13 cellular contexts compared by ENCODE assay signal in genomic region chrX:152912121-152912520, GRCh38. TPM values are rescaled to one million over a fixed set of nuclear protein-coding genes. Genes with fewer than 3 reads are reported as not detected.
A peak's percentile ranks its signal among the peaks of the same experiment; 100 is the strongest.
DNase-seq lines count a peak whose midpoint lies in the region; ATAC-seq and TF ChIP-seq lines count a peak whose summit lies in the region.
"Had no signal": no experiment of that assay in that cellular context is flagged by ENCODE, and none has a peak within 500 bp of the region (broad histone marks: within the 10 kb centered on the region; RNA-seq: fewer than 3 reads in every experiment).

No MANE protein-coding gene starts in this region.

- intact Hi-C loops in ovary (cut with DNase I): no loop called here

- no peak for TF ChIP-seq POLR2A in ovary (IDR thresholded peaks at IDR 0.05)

- H3K27ac ChIP-seq in ovary: no peak overlapping the region
- H3K27ac ChIP-seq: upper lobe of right lung had no signal

- WGBS in ovary, 3 donors: 70 to 75% (median 70%) methylated on average over 4 of the region's 4 CpGs

- no peak for ATAC-seq in HG03175 (IDR thresholded peaks at IDR 0.05; ENCODE audit: unreplicated experiment)
- ATAC-seq: upper lobe of right lung had no signal

- H3K4me3 ChIP-seq in kidney epithelial cell (ENCODE audit: low read depth, low read length) (no peak overlapping the region), ovary (no peak overlapping the region)
- H3K4me3 ChIP-seq: upper lobe of right lung had no signal

- no peaks in the 10 kb centered on the region for H3K9me3 ChIP-seq in ovary
- H3K9me3 ChIP-seq: upper lobe of right lung had no signal

- TF ChIP-seq CTCF in kidney epithelial cell (IDR thresholded peaks at IDR 0.05; ENCODE audit: insufficient read depth, low read length, poor library complexity, severe bottlenecking) (peak; percentile 5), ovary (IDR thresholded peaks at IDR 0.05) (no peak)

- no peaks in the 10 kb centered on the region for H3K36me3 ChIP-seq in kidney epithelial cell (ENCODE audit: control insufficient read depth, insufficient read depth, low read length)
- H3K36me3 ChIP-seq in ovary: no peaks in the 10 kb centered on the region
- H3K36me3 ChIP-seq: upper lobe of right lung had no signal

- no peaks in the 10 kb centered on the region for H3K4me1 ChIP-seq in ovary (ENCODE audit: insufficient read depth)
- H3K4me1 ChIP-seq: upper lobe of right lung had no signal

- TF ChIP-seq EP300 in ovary (IDR thresholded peaks at IDR 0.05): no peak

- H3K27me3 ChIP-seq in kidney epithelial cell (ENCODE audit: control insufficient read depth, insufficient read depth, low read length): no peaks in the 10 kb centered on the region
- H3K27me3 ChIP-seq in ovary: no peaks in the 10 kb centered on the region
- H3K27me3 ChIP-seq: upper lobe of right lung had no signal

- DNase-seq in SIG-M5 treated with dmso at 0.1 percent for 504 hours (lab: John Stamatoyannopoulos, UW; ENCODE audit: unreplicated experiment): peak; percentile 44
- no peak for DNase-seq in SIG-M5 (lab: John Stamatoyannopoulos, UW)
- DNase-seq in HT-29 (ENCODE audit: low spot score): peak; percentile 49
- peak; percentile 40 for DNase-seq in UCSD-AML1 (lab: John Stamatoyannopoulos, UW; ENCODE audit: unreplicated experiment)
- no peak for DNase-seq in kidney epithelial cell (ENCODE audit: low read depth)
- DNase-seq in NCI-H187 (lab: John Stamatoyannopoulos, UW): no peak
- no peak for DNase-seq in ovary
- DNase-seq: activated CD4-positive, alpha-beta T cell treated with anti-CD3 and anti-CD28 coated beads, Interleukin-2, amount 50 U/mL, for 4 hours; effector CD4-positive, alpha-beta T cell; HCEC 1CT; NCI-H1694 treated with DMSO at 0.1 percent for 48 hours; upper lobe of right lung had no signal

RNA-seq across cellular contexts. Expression of gene ZNF185, which starts 14.3 kb away (rescaled TPM):
- total RNA-seq in HT-29 (2014; rRNA removed; shearing (Covaris generic)): 3.5 and 4.0 TPM in 2 replicates
- total RNA-seq in kidney epithelial cell (39.2 and 45.4 TPM in 2 replicates), ovary (10 to 100 TPM in 3 of 7 donors, 1 to 10 TPM in 4; 3.5 to 26.9 (median 10.0) TPM)
- polyA plus RNA-seq in ovary: 10 to 100 TPM in 1 of 2 donors, 1 to 10 TPM in 1; 4.7 to 28.7 TPM

Comparison
In these comparisons a context has a peak if more than half of its experiments do, and no peak if none do; other contexts are left out.
1. DNase-seq: peak in SIG-M5 treated with dmso at 0.1 percent for 504 hours (single experiment), HT-29 (single experiment) and UCSD-AML1 (single experiment); none in SIG-M5 (single experiment), kidney epithelial cell (single experiment), NCI-H187 (0 of 2) and ovary (0 of 5).